ENCODE assay signal across 10 cellular contexts in genomic region chr1:153540394-153541361, GRCh38. TPM values are rescaled to one million over a fixed set of nuclear protein-coding genes. Genes with fewer than 3 reads are reported as not detected.
DNase-seq lines count a peak whose midpoint lies in the region; ATAC-seq, FAIRE-seq and TF ChIP-seq lines count a peak whose summit lies in the region.
"Had no signal": no experiment of that assay in that cellular context is flagged by ENCODE, and none has a peak within 500 bp of the region (broad histone marks: within the 10 kb centered on the region; RNA-seq: fewer than 3 reads in every experiment).

TSS of gene S100A5 (minus strand) at chr1:153540934. CDS start at chr1:153540191, 743 bp downstream.

- peak within 1 kb of the TSS; percentile 19 for H2AFZ ChIP-seq in HepG2 (ENCODE audit: low read length)

- no peak within 1 kb of the TSS; the same call in 1 of the 2 replicates for H3K4me2 ChIP-seq in HepG2 (ENCODE audit: low read depth, low read length)

- CTCF ChIA-PET in HepG2 (lab: Yijun Ruan, JAX; ENCODE audit: low intra/inter-chr PET ratio, low total read pairs) = no interaction called here

- H4K20me1 ChIP-seq in HepG2 (ENCODE audit: insufficient read depth, low read length) = no peaks in the 10 kb centered on the region

- TF ChIP-seq POLR2A in HepG2 (IDR thresholded peaks at IDR 0.05; ENCODE audit: insufficient read depth in 1 of 2, low read depth in 2 of 2, low read length in 2 of 2) (no peak), right lobe of liver (IDR thresholded peaks at IDR 0.05) (no peak)

- BruUV-seq in HepG2 (replicated peaks; lab: Mats Ljungman, UMichigan) = no TSS peak

- H3K9ac ChIP-seq in HepG2 (ENCODE audit: insufficient read depth, low read depth, low read length) = no peak within 1 kb of the TSS

- no peak for FAIRE-seq in HepG2 (lab: Jason Lieb, UNC)
- FAIRE-seq: TTC549 had no signal

- H3K4me3 ChIP-seq in HepG2 (replicated peaks in 1 of 3; ENCODE audit: insufficient read depth in 1 of 3, low read depth in 2 of 3, low read length in 3 of 3) (no peak within 1 kb of the TSS), right lobe of liver (no peak within 1 kb of the TSS)
- H3K4me3 ChIP-seq: lung had no signal

- WGBS in HepG2 (ENCODE audit: low lambda C conversion rate) = 13% methylated on average over 9 of the region's 11 CpGs
- 68% methylated on average over 5 of the region's 11 CpGs for WGBS in right lobe of liver (ENCODE audit: insufficient coverage, low coverage, low lambda C conversion rate, missing lambda C conversion rate)

- H3K4me1 ChIP-seq in HepG2 (ENCODE audit: insufficient read depth, low read length) = peaks cover 90% of the 10 kb centered on the region
- no peaks in the 10 kb centered on the region for H3K4me1 ChIP-seq in right lobe of liver

- POLR2A ChIA-PET in HepG2 (lab: Yijun Ruan, JAX) = interaction anchor here (0.5 kb wide), 1 partner anchor 375 kb away, joined by 3 read pairs; no protein-coding TSS in a partner anchor

- H3K27me3 ChIP-seq in HepG2 (ENCODE audit: control insufficient read depth in 1 of 2, insufficient read depth in 2 of 2, low read length in 2 of 2) = peaks cover 0 to 10% of the 10 kb centered on the region in 2 experiments; a peak in 2 of 5 replicates
- H3K27me3 ChIP-seq in right lobe of liver = no peaks in the 10 kb centered on the region

- no peaks in the 10 kb centered on the region for H3K9me3 ChIP-seq in HepG2 (ENCODE audit: low read length)
- H3K9me3 ChIP-seq in right lobe of liver = no peaks in the 10 kb centered on the region

- ATAC-seq in HepG2 = no peak
- ATAC-seq in right lobe of liver = no peak

- in situ Hi-C loops in HepG2 (cut with HindIII; ENCODE audit: extremely low pct_ligation_motif_present, low pct_unique_long_range_greater_than_20kb) = no loop called here

- no peaks in the 10 kb centered on the region for H3K36me3 ChIP-seq in HepG2 (replicated peaks in 1 of 2; ENCODE audit: control insufficient read depth in 1 of 2, insufficient read depth in 2 of 2, low read length in 2 of 2)
- H3K36me3 ChIP-seq in right lobe of liver = no peaks in the 10 kb centered on the region

- no peak within 1 kb of the TSS for H3K27ac ChIP-seq in HepG2 (ENCODE audit: extremely low read length, insufficient read depth, low read length)
- H3K27ac ChIP-seq in right lobe of liver = no peak within 1 kb of the TSS

- H3K79me2 ChIP-seq in HepG2 (ENCODE audit: insufficient read depth, low read length) = no peaks in the 10 kb centered on the region

- no peak for TF ChIP-seq RAD21 in HepG2 (CRISPR knock-in tag; IDR thresholded peaks at IDR 0.05)

- TF ChIP-seq CTCF in HepG2 (CRISPR knock-in tag; IDR thresholded peaks at IDR 0.05) = no peak
- no peak for TF ChIP-seq CTCF in right lobe of liver (IDR thresholded peaks at IDR 0.05)

- intact Hi-C loops in HepG2 (cut with micrococcal nuclease; ENCODE audit: unreplicated experiment) = no loop called here
- intact Hi-C loops in right lobe of liver (cut with DNase I) = no loop called here

- TF ChIP-seq EP300 in HepG2 (IDR thresholded peaks at IDR 0.05; ENCODE audit: low read depth in 2 of 2, low read length in 2 of 2) (no peak), HepG2 (CRISPR knock-in tag; IDR thresholded peaks at IDR 0.05; ENCODE audit: borderline replicate concordance) (no peak)

- no peak for DNase-seq in HepG2 (ENCODE audit: low spot score)
- no peak for DNase-seq in right lobe of liver
- peak; percentile 49 to 57 for DNase-seq in activated CD4-positive, alpha-beta T cell treated with anti-CD3 and anti-CD28 coated beads, Interleukin-2, amount 50 U/mL, for 4 hours
- peak; percentile 49 for DNase-seq in fibroblast of peridontal ligament (ENCODE audit: extremely low read depth)
- peak; percentile 52 for DNase-seq in stimulated activated naive CD4-positive, alpha-beta T cell treated with Interleukin-2 at 50 U/mL for 16 hours (lab: John Stamatoyannopoulos, UW)
- DNase-seq in NCI-H345 (lab: John Stamatoyannopoulos, UW) = no peak
- DNase-seq in NCI-H526 (lab: John Stamatoyannopoulos, UW) = no peak
- no peak for DNase-seq in cerebellum (ENCODE audit: low spot score)

TF ChIP-seq in HepG2, 621 proteins besides CTCF, POLR2A, EP300 and RAD21 (continues in another document):
- TF ChIP-seq ZC3H13 (CRISPR knock-in tag; IDR thresholded peaks at IDR 0.05) = no peak
- no peak for TF ChIP-seq ZNF292 (CRISPR knock-in tag; IDR thresholded peaks at IDR 0.05; ENCODE audit: borderline replicate concordance, low read depth)
- TF ChIP-seq KLF16 (CRISPR knock-in tag; IDR thresholded peaks at IDR 0.05) = no peak
- no peak for TF ChIP-seq HMGXB3 (CRISPR knock-in tag; IDR thresholded peaks at IDR 0.05; ENCODE audit: borderline replicate concordance)
- no peak for TF ChIP-seq GPBP1L1 (CRISPR knock-in tag; IDR thresholded peaks at IDR 0.05)
- TF ChIP-seq CBX5 (CRISPR knock-in tag; IDR thresholded peaks at IDR 0.05; ENCODE audit: borderline replicate concordance) = no peak
- no peak for TF ChIP-seq ZNF10 (CRISPR knock-in tag; IDR thresholded peaks at IDR 0.05; ENCODE audit: borderline replicate concordance, low read depth)
- no peak for TF ChIP-seq ZNF101 (CRISPR knock-in tag; IDR thresholded peaks at IDR 0.05; ENCODE audit: borderline replicate concordance, low read depth)

RNA-seq across cellular contexts. Expression of gene S100A5, which starts in this region (rescaled TPM):
- total RNA-seq in HepG2 (2016; rRNA removed; fragmentation: Illumina TruSeq; extraction: Trizol) = not detected in 2 replicates
- total RNA-seq in HepG2 (2016; cell fraction: cytosol; rRNA removed; fragmentation: Illumina TruSeq; extraction: Trizol; ENCODE audit: low read depth) = not detected in 2 replicates
- total RNA-seq in HepG2 (2016; cell fraction: insoluble cytoplasmic fraction; rRNA removed; fragmentation: Illumina TruSeq; extraction: Trizol) = not detected in 2 replicates
- total RNA-seq in HepG2 (2016; cell fraction: membrane; rRNA removed; fragmentation: Illumina TruSeq; extraction: Trizol) = not detected in 2 replicates
- total RNA-seq in HepG2 (2016; cell fraction: nucleus; rRNA removed; fragmentation: Illumina TruSeq; extraction: Trizol) = not detected in 2 replicates
- polyA plus RNA-seq in HepG2 (2011; rRNA removed) = not detected in 2 replicates
- polyA plus RNA-seq in HepG2 (2011; cell fraction: cytosol; rRNA removed) = not detected in 2 replicates
- polyA plus RNA-seq in HepG2 (2011; cell fraction: nucleus; rRNA removed) = 0.71 TPM in 1 of 2 replicates, not detected in the other
- polyA plus RNA-seq in HepG2 (2012) = not detected in 2 replicates
- not detected in 2 replicates for polyA plus RNA-seq in HepG2 (2016; cell fraction: cytosol; fragmentation: Illumina TruSeq; extraction: Trizol; ENCODE audit: low read depth)
- polyA plus RNA-seq in HepG2 (2016; cell fraction: insoluble cytoplasmic fraction; fragmentation: Illumina TruSeq; extraction: Trizol; ENCODE audit: low read depth) = not detected in 2 replicates
- not detected in 2 replicates for polyA plus RNA-seq in HepG2 (2016; cell fraction: membrane; fragmentation: Illumina TruSeq; extraction: Trizol; ENCODE audit: low read depth)
- polyA plus RNA-seq in HepG2 (2016; cell fraction: nucleus; fragmentation: Illumina TruSeq; extraction: Trizol; ENCODE audit: insufficient read depth, low read depth) = not detected in 2 replicates
- not detected in 2 replicates for polyA minus RNA-seq in HepG2 (2011; rRNA and poly(A)+ RNA removed; ENCODE audit: low replicate concordance)
- not detected in 2 replicates for polyA minus RNA-seq in HepG2 (2011; cell fraction: cytosol; rRNA and poly(A)+ RNA removed)
- not detected in 2 replicates for polyA minus RNA-seq in HepG2 (2011; cell fraction: nucleus; rRNA and poly(A)+ RNA removed)
- not detected for total RNA-seq in right lobe of liver
- not detected for total RNA-seq in cerebellum

Comparison
In these comparisons a context has a peak if more than half of its experiments do, and no peak if none do; other contexts are left out.
1. DNase-seq: peak in activated CD4-positive, alpha-beta T cell treated with anti-CD3 and anti-CD28 coated beads, Interleukin-2, amount 50 U/mL, for 4 hours (2 of 2), fibroblast of peridontal ligament (single experiment) and stimulated activated naive CD4-positive, alpha-beta T cell treated with Interleukin-2 at 50 U/mL for 16 hours (single experiment); none in HepG2 (single experiment), right lobe of liver (0 of 3), NCI-H345 (single experiment), NCI-H526 (0 of 2) and cerebellum (single experiment).